In the genomic region with DNA sequence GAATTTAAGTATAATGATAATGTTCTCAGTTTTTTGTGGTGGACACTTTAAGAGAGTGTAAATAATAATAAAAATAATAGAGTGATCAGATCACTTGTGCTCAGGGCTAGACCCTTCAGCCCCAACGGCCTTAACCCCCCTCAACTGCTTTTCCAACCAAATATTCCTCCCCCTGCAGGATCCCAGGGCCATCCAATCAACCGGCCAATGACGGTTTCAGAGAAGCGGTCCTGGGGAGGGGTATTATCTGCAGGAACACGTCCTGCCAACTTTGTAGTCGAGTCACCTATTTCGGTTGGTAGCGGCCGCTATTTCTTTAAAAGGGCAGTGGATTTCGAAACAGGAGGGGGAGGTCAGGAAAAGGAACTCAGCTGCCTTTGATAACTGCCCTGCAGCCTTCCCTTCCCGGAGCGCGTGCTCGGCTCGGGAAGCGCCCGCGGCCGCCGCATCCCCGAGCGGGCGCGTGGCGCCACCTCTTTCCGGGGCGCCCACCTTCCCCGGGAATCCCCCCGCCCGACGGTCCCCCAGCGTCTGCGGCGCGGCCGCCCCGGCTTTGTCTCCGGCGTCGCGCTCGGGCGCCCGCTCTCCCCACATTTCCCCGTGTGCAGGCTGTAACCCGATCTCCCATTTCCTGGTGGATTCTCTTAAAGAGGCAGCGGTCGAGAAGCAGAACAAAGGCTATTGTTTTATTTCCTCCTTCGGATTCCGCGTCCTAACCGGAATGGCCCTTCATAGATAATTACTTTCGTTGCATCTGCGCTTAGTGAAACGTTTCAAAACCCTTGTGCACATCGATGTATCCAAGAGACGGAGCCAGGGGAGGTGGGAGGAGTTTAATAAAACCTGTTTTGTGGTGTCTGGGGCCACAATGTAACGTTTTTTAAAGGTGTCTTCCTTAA, we compare ENCODE assay signal across 1 cellular context.
TF ChIP-seq lines count a peak whose summit lies in the region.

No MANE protein-coding gene starts in this region.

TF ChIP-seq in H1, 55 proteins besides CTCF, POLR2A, EP300 and RAD21 (continues in another document):
- TF ChIP-seq TAF1 (IDR thresholded peaks at IDR 0.05; ENCODE audit: low read depth, low read length) = peak; percentile 63
- no peak for TF ChIP-seq CBX8 (IDR thresholded peaks at IDR 0.05; ENCODE audit: borderline replicate concordance, low read depth, low read length)
- TF ChIP-seq CEBPB (IDR thresholded peaks at IDR 0.05; ENCODE audit: low read depth, low read length) = peak; percentile 83
- peak; percentile 67; the same call in 1 of the 2 replicates for TF ChIP-seq CHD1 (IDR thresholded peaks at IDR 0.05; ENCODE audit: low read depth, low read length)
- no peak for TF ChIP-seq FOSL1 (IDR thresholded peaks at IDR 0.05; ENCODE audit: insufficient read depth, low read depth, low read length)
- no peak for TF ChIP-seq SP4 (IDR thresholded peaks at IDR 0.05; ENCODE audit: low read length)
- TF ChIP-seq TAF7 (optimal IDR thresholded peaks at IDR 0.05; ENCODE audit: borderline replicate concordance, low read depth, low read length) = no peak
- peak; percentile 71 for TF ChIP-seq KDM4A (IDR thresholded peaks at IDR 0.05; ENCODE audit: low read depth, low read length, severe bottlenecking)
- TF ChIP-seq SRF (IDR thresholded peaks at IDR 0.05; ENCODE audit: low read depth, low read length) = no peak
- TF ChIP-seq KDM1A (IDR thresholded peaks at IDR 0.05; ENCODE audit: borderline replicate concordance, low read length) = peak; percentile 72; the same call in 1 of the 2 replicates
- TF ChIP-seq BRCA1 (IDR thresholded peaks at IDR 0.05; ENCODE audit: low read depth, low read length) = no peak
- no peak for TF ChIP-seq SUZ12 (IDR thresholded peaks at IDR 0.05; ENCODE audit: low read length)
- TF ChIP-seq, protein P1, sequence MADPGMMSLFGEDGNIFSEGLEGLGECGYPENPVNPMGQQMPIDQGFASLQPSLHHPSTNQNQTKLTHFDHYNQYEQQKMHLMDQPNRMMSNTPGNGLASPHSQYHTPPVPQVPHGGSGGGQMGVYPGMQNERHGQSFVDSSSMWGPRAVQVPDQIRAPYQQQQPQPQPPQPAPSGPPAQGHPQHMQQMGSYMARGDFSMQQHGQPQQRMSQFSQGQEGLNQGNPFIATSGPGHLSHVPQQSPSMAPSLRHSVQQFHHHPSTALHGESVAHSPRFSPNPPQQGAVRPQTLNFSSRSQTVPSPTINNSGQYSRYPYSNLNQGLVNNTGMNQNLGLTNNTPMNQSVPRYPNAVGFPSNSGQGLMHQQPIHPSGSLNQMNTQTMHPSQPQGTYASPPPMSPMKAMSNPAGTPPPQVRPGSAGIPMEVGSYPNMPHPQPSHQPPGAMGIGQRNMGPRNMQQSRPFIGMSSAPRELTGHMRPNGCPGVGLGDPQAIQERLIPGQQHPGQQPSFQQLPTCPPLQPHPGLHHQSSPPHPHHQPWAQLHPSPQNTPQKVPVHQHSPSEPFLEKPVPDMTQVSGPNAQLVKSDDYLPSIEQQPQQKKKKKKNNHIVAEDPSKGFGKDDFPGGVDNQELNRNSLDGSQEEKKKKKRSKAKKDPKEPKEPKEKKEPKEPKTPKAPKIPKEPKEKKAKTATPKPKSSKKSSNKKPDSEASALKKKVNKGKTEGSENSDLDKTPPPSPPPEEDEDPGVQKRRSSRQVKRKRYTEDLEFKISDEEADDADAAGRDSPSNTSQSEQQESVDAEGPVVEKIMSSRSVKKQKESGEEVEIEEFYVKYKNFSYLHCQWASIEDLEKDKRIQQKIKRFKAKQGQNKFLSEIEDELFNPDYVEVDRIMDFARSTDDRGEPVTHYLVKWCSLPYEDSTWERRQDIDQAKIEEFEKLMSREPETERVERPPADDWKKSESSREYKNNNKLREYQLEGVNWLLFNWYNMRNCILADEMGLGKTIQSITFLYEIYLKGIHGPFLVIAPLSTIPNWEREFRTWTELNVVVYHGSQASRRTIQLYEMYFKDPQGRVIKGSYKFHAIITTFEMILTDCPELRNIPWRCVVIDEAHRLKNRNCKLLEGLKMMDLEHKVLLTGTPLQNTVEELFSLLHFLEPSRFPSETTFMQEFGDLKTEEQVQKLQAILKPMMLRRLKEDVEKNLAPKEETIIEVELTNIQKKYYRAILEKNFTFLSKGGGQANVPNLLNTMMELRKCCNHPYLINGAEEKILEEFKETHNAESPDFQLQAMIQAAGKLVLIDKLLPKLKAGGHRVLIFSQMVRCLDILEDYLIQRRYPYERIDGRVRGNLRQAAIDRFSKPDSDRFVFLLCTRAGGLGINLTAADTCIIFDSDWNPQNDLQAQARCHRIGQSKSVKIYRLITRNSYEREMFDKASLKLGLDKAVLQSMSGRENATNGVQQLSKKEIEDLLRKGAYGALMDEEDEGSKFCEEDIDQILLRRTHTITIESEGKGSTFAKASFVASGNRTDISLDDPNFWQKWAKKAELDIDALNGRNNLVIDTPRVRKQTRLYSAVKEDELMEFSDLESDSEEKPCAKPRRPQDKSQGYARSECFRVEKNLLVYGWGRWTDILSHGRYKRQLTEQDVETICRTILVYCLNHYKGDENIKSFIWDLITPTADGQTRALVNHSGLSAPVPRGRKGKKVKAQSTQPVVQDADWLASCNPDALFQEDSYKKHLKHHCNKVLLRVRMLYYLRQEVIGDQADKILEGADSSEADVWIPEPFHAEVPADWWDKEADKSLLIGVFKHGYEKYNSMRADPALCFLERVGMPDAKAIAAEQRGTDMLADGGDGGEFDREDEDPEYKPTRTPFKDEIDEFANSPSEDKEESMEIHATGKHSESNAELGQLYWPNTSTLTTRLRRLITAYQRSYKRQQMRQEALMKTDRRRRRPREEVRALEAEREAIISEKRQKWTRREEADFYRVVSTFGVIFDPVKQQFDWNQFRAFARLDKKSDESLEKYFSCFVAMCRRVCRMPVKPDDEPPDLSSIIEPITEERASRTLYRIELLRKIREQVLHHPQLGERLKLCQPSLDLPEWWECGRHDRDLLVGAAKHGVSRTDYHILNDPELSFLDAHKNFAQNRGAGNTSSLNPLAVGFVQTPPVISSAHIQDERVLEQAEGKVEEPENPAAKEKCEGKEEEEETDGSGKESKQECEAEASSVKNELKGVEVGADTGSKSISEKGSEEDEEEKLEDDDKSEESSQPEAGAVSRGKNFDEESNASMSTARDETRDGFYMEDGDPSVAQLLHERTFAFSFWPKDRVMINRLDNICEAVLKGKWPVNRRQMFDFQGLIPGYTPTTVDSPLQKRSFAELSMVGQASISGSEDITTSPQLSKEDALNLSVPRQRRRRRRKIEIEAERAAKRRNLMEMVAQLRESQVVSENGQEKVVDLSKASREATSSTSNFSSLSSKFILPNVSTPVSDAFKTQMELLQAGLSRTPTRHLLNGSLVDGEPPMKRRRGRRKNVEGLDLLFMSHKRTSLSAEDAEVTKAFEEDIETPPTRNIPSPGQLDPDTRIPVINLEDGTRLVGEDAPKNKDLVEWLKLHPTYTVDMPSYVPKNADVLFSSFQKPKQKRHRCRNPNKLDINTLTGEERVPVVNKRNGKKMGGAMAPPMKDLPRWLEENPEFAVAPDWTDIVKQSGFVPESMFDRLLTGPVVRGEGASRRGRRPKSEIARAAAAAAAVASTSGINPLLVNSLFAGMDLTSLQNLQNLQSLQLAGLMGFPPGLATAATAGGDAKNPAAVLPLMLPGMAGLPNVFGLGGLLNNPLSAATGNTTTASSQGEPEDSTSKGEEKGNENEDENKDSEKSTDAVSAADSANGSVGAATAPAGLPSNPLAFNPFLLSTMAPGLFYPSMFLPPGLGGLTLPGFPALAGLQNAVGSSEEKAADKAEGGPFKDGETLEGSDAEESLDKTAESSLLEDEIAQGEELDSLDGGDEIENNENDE (IDR thresholded peaks at IDR 0.05; ENCODE audit: insufficient replicate concordance, low read length) = no peak
- TF ChIP-seq RNF2 (IDR thresholded peaks at IDR 0.05; ENCODE audit: borderline replicate concordance, low read depth, low read length, missing control alignments, poor library complexity, severe bottlenecking) = no peak
- TF ChIP-seq SIX5 (IDR thresholded peaks at IDR 0.05; ENCODE audit: low read depth, low read length) = peak; percentile 26; the same call in 1 of the 2 replicates
- no peak for TF ChIP-seq EZH2 (IDR thresholded peaks at IDR 0.05; ENCODE audit: low read depth, low read length, severe bottlenecking)
- TF ChIP-seq, protein P2, sequence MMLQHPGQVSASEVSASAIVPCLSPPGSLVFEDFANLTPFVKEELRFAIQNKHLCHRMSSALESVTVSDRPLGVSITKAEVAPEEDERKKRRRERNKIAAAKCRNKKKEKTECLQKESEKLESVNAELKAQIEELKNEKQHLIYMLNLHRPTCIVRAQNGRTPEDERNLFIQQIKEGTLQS (IDR thresholded peaks at IDR 0.05; ENCODE audit: insufficient read depth, low read depth, low read length) = no peak
- TF ChIP-seq HDAC6 (IDR thresholded peaks at IDR 0.05; ENCODE audit: low read depth, low read length) = no peak
- TF ChIP-seq ASH2L (IDR thresholded peaks at IDR 0.05; ENCODE audit: low read length) = peak; percentile 98
- TF ChIP-seq CBX5 (IDR thresholded peaks at IDR 0.05; ENCODE audit: low read depth, low read length) = no peak
- TF ChIP-seq USF2 (IDR thresholded peaks at IDR 0.05; ENCODE audit: low read length) = no peak
- TF ChIP-seq RFX5 (IDR thresholded peaks at IDR 0.05; ENCODE audit: borderline replicate concordance, low read depth, low read length) = no peak
- peak; percentile 44 for TF ChIP-seq CTBP2 (IDR thresholded peaks at IDR 0.05; ENCODE audit: borderline replicate concordance, insufficient read depth, insufficient read length, low read length)
- TF ChIP-seq CREB1 (IDR thresholded peaks at IDR 0.05) = 0 out of 2 replicates have a peak, but pooled peaks have one; percentile 19
- TF ChIP-seq NANOG (IDR thresholded peaks at IDR 0.05; ENCODE audit: insufficient read depth, low read depth, low read length, poor library complexity, severe bottlenecking) = no peak
- 0 out of 4 replicates have a peak, but pooled peaks of 1 of the 2 experiments have one; percentile 19 for TF ChIP-seq SIN3A (conservative IDR thresholded peaks at IDR 0.05 in 1 of 2, IDR thresholded peaks at IDR 0.05 in 1 of 2; ENCODE audit: low read depth in 1 of 2, low read length in 2 of 2)
- no peak for TF ChIP-seq MAFK (IDR thresholded peaks at IDR 0.05; ENCODE audit: low read depth, low read length)
- no peak for TF ChIP-seq ZNF274 (IDR thresholded peaks at IDR 0.05; ENCODE audit: borderline replicate concordance, extremely low read depth, low read length)
- no peak for TF ChIP-seq CHD2 (IDR thresholded peaks at IDR 0.05; ENCODE audit: low read length)
- no peak for TF ChIP-seq JUND (IDR thresholded peaks at IDR 0.05; ENCODE audit: low read length)
- no peak for TF ChIP-seq POLR2AphosphoS5 (IDR thresholded peaks at IDR 0.05; ENCODE audit: low read depth, low read length)
- no peak for TF ChIP-seq SP1 (IDR thresholded peaks at IDR 0.05; ENCODE audit: low read depth, low read length)
- no peak for TF ChIP-seq JUN (IDR thresholded peaks at IDR 0.05; ENCODE audit: low read depth, low read length)
- no peak for TF ChIP-seq SIRT6 (IDR thresholded peaks at IDR 0.05; ENCODE audit: low read length)
- peak; percentile 89; the same call in 1 of the 2 replicates for TF ChIP-seq RBBP5 (IDR thresholded peaks at IDR 0.05; ENCODE audit: borderline replicate concordance, low read depth, low read length)
- TF ChIP-seq GABPA (IDR thresholded peaks at IDR 0.05; ENCODE audit: borderline replicate concordance, insufficient read depth, low read length) = no peak
- TF ChIP-seq BACH1 (IDR thresholded peaks at IDR 0.05; ENCODE audit: low read length) = no peak; the same call in 1 of the 2 replicates
- TF ChIP-seq NRF1 (IDR thresholded peaks at IDR 0.05; ENCODE audit: low read depth, low read length) = no peak
- TF ChIP-seq TBP (IDR thresholded peaks at IDR 0.05; ENCODE audit: low read depth, low read length) = no peak
- TF ChIP-seq RXRA (IDR thresholded peaks at IDR 0.05; ENCODE audit: insufficient read depth, low read depth, low read length) = no peak
- peak in 1 of 2 experiments; percentile 55; a peak in 1 of 4 replicates for TF ChIP-seq HDAC2 (IDR thresholded peaks at IDR 0.05; ENCODE audit: borderline replicate concordance in 1 of 2, low read depth in 2 of 2, low read length in 2 of 2)
- TF ChIP-seq, protein P3, sequence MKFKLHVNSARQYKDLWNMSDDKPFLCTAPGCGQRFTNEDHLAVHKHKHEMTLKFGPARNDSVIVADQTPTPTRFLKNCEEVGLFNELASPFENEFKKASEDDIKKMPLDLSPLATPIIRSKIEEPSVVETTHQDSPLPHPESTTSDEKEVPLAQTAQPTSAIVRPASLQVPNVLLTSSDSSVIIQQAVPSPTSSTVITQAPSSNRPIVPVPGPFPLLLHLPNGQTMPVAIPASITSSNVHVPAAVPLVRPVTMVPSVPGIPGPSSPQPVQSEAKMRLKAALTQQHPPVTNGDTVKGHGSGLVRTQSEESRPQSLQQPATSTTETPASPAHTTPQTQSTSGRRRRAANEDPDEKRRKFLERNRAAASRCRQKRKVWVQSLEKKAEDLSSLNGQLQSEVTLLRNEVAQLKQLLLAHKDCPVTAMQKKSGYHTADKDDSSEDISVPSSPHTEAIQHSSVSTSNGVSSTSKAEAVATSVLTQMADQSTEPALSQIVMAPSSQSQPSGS (IDR thresholded peaks at IDR 0.05; ENCODE audit: low read length) = no peak
- no peak for TF ChIP-seq TCF12 (IDR thresholded peaks at IDR 0.05; ENCODE audit: low read depth, low read length)
- no peak for TF ChIP-seq KDM5A (IDR thresholded peaks at IDR 0.05; ENCODE audit: low read length)
- TF ChIP-seq SP2 (IDR thresholded peaks at IDR 0.05; ENCODE audit: low read length) = no peak
- no peak for TF ChIP-seq BCL11A (IDR thresholded peaks at IDR 0.05; ENCODE audit: low read depth in 2 of 2, low read length in 2 of 2)
- TF ChIP-seq SAP30 (IDR thresholded peaks at IDR 0.05; ENCODE audit: insufficient read depth, insufficient replicate concordance, low read length) = no peak
- no peak for TF ChIP-seq TEAD4 (IDR thresholded peaks at IDR 0.05; ENCODE audit: low read depth, low read length)
- TF ChIP-seq E2F6 (IDR thresholded peaks at IDR 0.05) = peak; percentile 41; the same call in 1 of the 2 replicates
- peak; percentile 57 for TF ChIP-seq EGR1 (IDR thresholded peaks at IDR 0.05; ENCODE audit: borderline replicate concordance, low read depth, low read length)
- TF ChIP-seq POU5F1 (IDR thresholded peaks at IDR 0.05; ENCODE audit: low read depth, low read length) = no peak
- TF ChIP-seq PHF8 (conservative IDR thresholded peaks at IDR 0.05; ENCODE audit: low read depth, low read length) = peak; percentile 57; the same call in 1 of the 2 replicates
- TF ChIP-seq GTF2F1 (IDR thresholded peaks at IDR 0.05; ENCODE audit: borderline replicate concordance, low read depth, low read length) = peak; percentile 11; the same call in 1 of the 2 replicates
- peak; percentile 77 for TF ChIP-seq MAX (IDR thresholded peaks at IDR 0.05)
